Comparison of ENCODE assay signal across 1 cellular context in the genomic region with DNA sequence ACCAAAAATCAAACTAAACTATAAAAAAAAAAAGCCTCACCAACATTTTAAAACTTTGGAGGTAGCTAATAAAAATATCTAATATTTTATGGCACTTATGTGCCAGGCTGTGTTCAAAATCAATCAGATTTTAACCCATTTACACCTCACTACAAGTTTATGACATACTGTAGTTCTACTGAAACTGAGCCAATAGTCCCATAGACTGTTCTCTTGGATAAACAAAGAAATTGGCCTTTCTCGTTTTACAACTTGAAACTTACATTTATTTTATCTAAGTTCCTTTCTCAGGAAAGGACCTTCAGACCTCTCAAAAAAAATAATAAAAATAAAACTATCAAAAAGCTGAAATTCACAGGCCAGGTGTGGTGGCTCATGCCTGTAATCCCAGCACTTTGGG.
TF ChIP-seq lines count a peak whose summit lies in the region.

No MANE protein-coding gene starts in this region.

TF ChIP-seq in K562, 482 proteins besides CTCF, POLR2A, EP300 and RAD21:
- TF ChIP-seq CREBBP (IDR thresholded peaks at IDR 0.05; ENCODE audit: low read depth, low read length) (no peak), BRD9 (IDR thresholded peaks at IDR 0.05; ENCODE audit: low read depth, partially characterized antibody) (no peak), POLR2B (IDR thresholded peaks at IDR 0.05; ENCODE audit: low read depth, partially characterized antibody) (no peak), ZNF347 (CRISPR knock-in tag; IDR thresholded peaks at IDR 0.05; ENCODE audit: low read depth) (no peak)
